ENCODE assay signal across 27 cellular contexts in genomic region chr5:133769842-133770241, GRCh38.
"Had no signal": no experiment of that assay in that cellular context is flagged by ENCODE, and none has a peak within 500 bp of the region (broad histone marks: within the 10 kb centered on the region; RNA-seq: fewer than 3 reads in every experiment).

No MANE protein-coding gene starts in this region.

- H3K4me3 ChIP-seq: stomach, suprapubic skin, testis, thoracic aorta, thyroid gland, tibial artery, tibial nerve, transverse colon, upper lobe of left lung, upper lobe of right lung, uterus, vagina had no signal

- ATAC-seq: stimulated activated effector memory CD8-positive, alpha-beta T cell treated with anti-CD3 and anti-CD28 coated beads, Interleukin-12 subunit alpha, Interleukin-12 subunit beta, amount 100 ng/mL, for 72 hours; stimulated activated memory B cell treated with anti-CD40 and anti-IgM and Interleukin-4, amounts not matched to agents 10 μg/mL and 1 μg/mL and 100 μg/mL, for 72 hours; stimulated activated naive B cell treated with anti-CD40 and anti-IgM and Interleukin-4, amounts not matched to agents 10 μg/mL and 1 μg/mL and 100 μg/mL, for 72 hours; stimulated activated naive CD8-positive, alpha-beta T cell treated with anti-CD3 and anti-CD28 coated beads, Interleukin-15, amount 100 ng/mL, for 72 hours; stimulated activated naive CD8-positive, alpha-beta T cell treated with anti-CD3 and anti-CD28 coated beads, Interleukin-15, Interleukin-2, amounts not matched to agents 100 U/mL and 50 U/mL, for 24 hours; upper lobe of right lung had no signal

- H3K36me3 ChIP-seq: stomach, suprapubic skin, thoracic aorta, thyroid gland, tibial artery, tibial nerve, transverse colon, upper lobe of left lung, upper lobe of right lung, uterus, vagina had no signal

- DNase-seq: stimulated activated CD4-positive, alpha-beta T cell treated with anti-CD3 and anti-CD28 coated beads, Interleukin-2, amount 100 ng/mL, for 48 hours; stimulated activated CD4-positive, alpha-beta T cell treated with anti-CD3 and anti-CD28 coated beads, Interleukin-4, amount 100 ng/mL, for 1 hour; stimulated activated CD4-positive, alpha-beta T cell treated with anti-CD3 and anti-CD28 coated beads, Interleukin-4, amount 100 ng/mL, for 24 hours; stimulated activated CD4-positive, alpha-beta T cell treated with anti-CD3 and anti-CD28 coated beads, Interleukin-4, amount 100 ng/mL, for 4 hours; stimulated activated CD8-positive, alpha-beta memory T cell treated with anti-CD3 and anti-CD28 coated beads, Interleukin-4, amount 100 ng/mL, for 48 hours; stimulated activated naive B cell treated with anti-CD40 and anti-IgM and Interleukin-4, amounts not matched to agents 10 μg/mL and 1 μg/mL and 100 μg/mL, for 72 hours; stimulated activated naive CD4-positive, alpha-beta T cell; stimulated activated naive CD4-positive, alpha-beta T cell treated with Interleukin-2 at 50 U/mL for 16 hours; stimulated activated naive CD8-positive, alpha-beta T cell treated with anti-CD3 and anti-CD28 coated beads, Interleukin-15, amount 100 ng/mL, for 72 hours; stimulated activated naive CD8-positive, alpha-beta T cell treated with anti-CD3 and anti-CD28 coated beads, Interleukin-15, Interleukin-2, amounts not matched to agents 100 U/mL and 50 U/mL, for 24 hours; stomach; substantia nigra; testis; thyroid gland; tibial artery; transverse colon; trophoblast cell; upper lobe of left lung; upper lobe of right lung; uterus had no signal

- H3K9me3 ChIP-seq: stomach, suprapubic skin, testis, thoracic aorta, thyroid gland, upper lobe of right lung, uterus, vagina had no signal

- H3K4me1 ChIP-seq: stomach, suprapubic skin, testis, thyroid gland, tibial nerve, transverse colon, upper lobe of left lung, upper lobe of right lung, uterus, vagina had no signal

- FAIRE-seq: urothelium cell line had no signal

- H3K27ac ChIP-seq: stomach, suprapubic skin, testis, thoracic aorta, thyroid gland, tibial artery, tibial nerve, transverse colon, upper lobe of left lung, upper lobe of right lung, uterus, vagina had no signal

- H3K27me3 ChIP-seq: stomach, suprapubic skin, testis, thyroid gland, tibial artery, tibial nerve, upper lobe of left lung, upper lobe of right lung, uterus, vagina had no signal
